22 cellular contexts compared by ENCODE assay signal in genomic region chr1:91944087-91944486, GRCh38. TPM values are rescaled to one million over a fixed set of nuclear protein-coding genes. Genes with fewer than 3 reads are reported as not detected.
A peak's percentile ranks its signal among the peaks of the same experiment; 100 is the strongest.
DNase-seq lines count a peak whose midpoint lies in the region; ATAC-seq and TF ChIP-seq lines count a peak whose summit lies in the region.
"Had no signal": no experiment of that assay in that cellular context is flagged by ENCODE, and none has a peak within 500 bp of the region (broad histone marks: within the 10 kb centered on the region; RNA-seq: fewer than 3 reads in every experiment).

No MANE protein-coding gene starts in this region.

- TF ChIP-seq POLR2A in heart left ventricle (IDR thresholded peaks at IDR 0.05): no peak

- H3K4me1 ChIP-seq in NT2/D1 (ENCODE audit: insufficient read depth, insufficient read length): no peaks in the 10 kb centered on the region
- no peaks in the 10 kb centered on the region for H3K4me1 ChIP-seq in heart left ventricle

- WGBS in heart left ventricle, 4 donors: 82 to 97% (median 83%) methylated on average over 3 of the region's 3 CpGs

- no peak overlapping the region for H3K9ac ChIP-seq in NT2/D1 (ENCODE audit: insufficient read length, low read depth)
- H3K9ac ChIP-seq: BLaER1, SK-N-SH had no signal

- H3K4me3 ChIP-seq in H7 (ENCODE audit: insufficient read depth, low read depth, low read length) (no peak overlapping the region), NT2/D1 (ENCODE audit: insufficient read length, low read depth) (no peak overlapping the region), fibroblast of pulmonary artery (replicated peaks; ENCODE audit: low read depth, low read length) (no peak overlapping the region), heart left ventricle (no peak overlapping the region)
- H3K4me3 ChIP-seq: BLaER1 had no signal

- H3K9me3 Mint-ChIP-seq in type B pancreatic cell: no peaks in the 10 kb centered on the region
- H3K9me3 Mint-ChIP-seq: CD8-positive, alpha-beta T cell had no signal

- ATAC-seq in HG03280 (IDR thresholded peaks at IDR 0.05; ENCODE audit: unreplicated experiment): no peak
- ATAC-seq in heart left ventricle: no peak
- ATAC-seq: CD8-positive, alpha-beta T cell had no signal

- no peaks in the 10 kb centered on the region for H3K27me3 Mint-ChIP-seq in type B pancreatic cell

- TF ChIP-seq CTCF in fibroblast of pulmonary artery (IDR thresholded peaks at IDR 0.05; ENCODE audit: low read length, missing control alignments) (no peak), type B pancreatic cell (conservative IDR thresholded peaks at IDR 0.05) (no peak), heart left ventricle (IDR thresholded peaks at IDR 0.05) (no peak)

- intact Hi-C loops in heart left ventricle (cut with DNase I): no loop called here

- no peaks in the 10 kb centered on the region for H3K4me1 Mint-ChIP-seq in type B pancreatic cell (ENCODE audit: unreplicated experiment)

- no peak overlapping the region for H3K27ac Mint-ChIP-seq in type B pancreatic cell
- H3K27ac Mint-ChIP-seq: CD8-positive, alpha-beta T cell had no signal

- H3K4me3 Mint-ChIP-seq in type B pancreatic cell: no peak overlapping the region
- H3K4me3 Mint-ChIP-seq: CD8-positive, alpha-beta T cell had no signal

- no peaks in the 10 kb centered on the region for H3K27me3 ChIP-seq in H7 (ENCODE audit: control insufficient read depth, insufficient read depth, low read length)
- no peaks in the 10 kb centered on the region for H3K27me3 ChIP-seq in NT2/D1 (ENCODE audit: insufficient read depth, insufficient read length)
- H3K27me3 ChIP-seq in heart left ventricle: no peaks in the 10 kb centered on the region
- H3K27me3 ChIP-seq: BLaER1 had no signal

- peak; percentile 55 for DNase-seq in H7
- DNase-seq in NT2/D1 (ENCODE audit: low read depth, low spot score): peak; percentile 70
- DNase-seq in fibroblast of pulmonary artery (ENCODE audit: low read depth): peak; percentile 5
- peak; percentile 34 for DNase-seq in type B pancreatic cell (ENCODE audit: extremely low spot score, unreplicated experiment)
- no peak for DNase-seq in A172 (ENCODE audit: low spot score)
- DNase-seq in heart left ventricle: no peak
- DNase-seq: Calu3; CD8-positive, alpha-beta T cell; EL; NCI-H1105; NCI-H2081 treated with DMSO at 0.1 percent for 48 hours; NCI-H510A treated with DMSO at 0.1 percent for 48 hours; NCI-H774; OCI-M1; SHP77 treated with DMSO at 0.1 percent for 48 hours; SK-N-SH had no signal

- H3K36me3 ChIP-seq in H7 (replicated peaks; ENCODE audit: control insufficient read depth, insufficient read depth, low read length): no peaks in the 10 kb centered on the region
- no peaks in the 10 kb centered on the region for H3K36me3 ChIP-seq in NT2/D1 (ENCODE audit: insufficient read depth, insufficient read length, low read length)
- H3K36me3 ChIP-seq in heart left ventricle: no peaks in the 10 kb centered on the region
- H3K36me3 ChIP-seq: BLaER1 had no signal

- H3K36me3 Mint-ChIP-seq in type B pancreatic cell: no peaks in the 10 kb centered on the region
- H3K36me3 Mint-ChIP-seq: CD8-positive, alpha-beta T cell had no signal

- H3K9me3 ChIP-seq in NT2/D1 (ENCODE audit: insufficient read depth, low read length) (no peaks in the 10 kb centered on the region), heart left ventricle (peaks cover 0 to 12% (median 0%) of the 10 kb centered on the region in 12 donors)
- H3K9me3 ChIP-seq: SK-N-SH had no signal

- H3K27ac ChIP-seq in heart left ventricle: no peak overlapping the region
- H3K27ac ChIP-seq: BLaER1 had no signal

RNA-seq across cellular contexts. Expression of gene BRDT, which starts 5.1 kb away (rescaled TPM):
- 0.07 and 0.31 TPM in 2 replicates for total RNA-seq in H7 (2014; rRNA removed; shearing (Covaris generic))
- not detected in 2 replicates for total RNA-seq in type B pancreatic cell (ENCODE audit: low replicate concordance)
- total RNA-seq in A172 (2014; rRNA removed; shearing (Covaris generic)): not detected in 2 replicates
- total RNA-seq in heart left ventricle: not detected
- polyA plus RNA-seq in heart left ventricle: not detected
- total RNA-seq: A673, Calu3, H4, LHCN-M2, RPMI7951 had no signal
- polyA plus RNA-seq: SK-N-SH had no signal

RNA-seq across cellular contexts. Expression of gene TGFBR3, which starts 58.1 kb away (rescaled TPM):
- 2.3 and 2.4 TPM in 2 replicates for total RNA-seq in H7 (2014; rRNA removed; shearing (Covaris generic))
- total RNA-seq in type B pancreatic cell (ENCODE audit: low replicate concordance): 22.2 and 33.5 TPM in 2 replicates
- total RNA-seq in A172 (2014; rRNA removed; shearing (Covaris generic)): 1.8 and 9.5 TPM in 2 replicates
- total RNA-seq in heart left ventricle: 10 to 100 TPM; 10.3 to 51.8 (median 28.1) TPM
- polyA plus RNA-seq in heart left ventricle: 10 to 100 TPM in 1 of 2 donors, 1 to 10 TPM in 1; 6.9 to 10.3 TPM

Comparison
In these comparisons a context has a peak if more than half of its experiments do, and no peak if none do; other contexts are left out.
1. DNase-seq: peak in H7 (single experiment), NT2/D1 (single experiment), fibroblast of pulmonary artery (single experiment) and type B pancreatic cell (single experiment); none in A172 (single experiment) and heart left ventricle (0 of 5).